Comparison of ENCODE assay signal across 25 cellular contexts in genomic region chr1:111271464-111271801, GRCh38. TPM values are rescaled to one million over a fixed set of nuclear protein-coding genes. Genes with fewer than 3 reads are reported as not detected.
DNase-seq lines count a peak whose midpoint lies in the region; ATAC-seq and TF ChIP-seq lines count a peak whose summit lies in the region.
"Had no signal": no experiment of that assay in that cellular context is flagged by ENCODE, and none has a peak within 500 bp of the region (broad histone marks: within the 10 kb centered on the region; RNA-seq: fewer than 3 reads in every experiment).

No MANE protein-coding gene starts in this region.

- no peak overlapping the region for H2BK12ac ChIP-seq in neuronal stem cell (ENCODE audit: low read length)

- no peak overlapping the region for H4K91ac ChIP-seq in neuronal stem cell (ENCODE audit: low read depth, low read length, poor library complexity)

- H3K18ac ChIP-seq in neuronal stem cell (ENCODE audit: low read length): no peak overlapping the region

- no peak for ATAC-seq in activated T-cell treated with anti-CD3 and anti-CD28 coated beads, Interleukin-2, amount 50 U/mL, for 72 hours (replicated peaks in 1 of 2)
- ATAC-seq in HG02678 (IDR thresholded peaks at IDR 0.05; ENCODE audit: unreplicated experiment) (no peak), right lobe of liver (no peak), GM21526 (IDR thresholded peaks at IDR 0.05; ENCODE audit: low FRiP score, unreplicated experiment) (no peak)
- ATAC-seq: activated naive CD4-positive, alpha-beta T cell treated with anti-CD3 and anti-CD28 coated beads, Interleukin-2, amount 50 U/mL, for 72 hours; body of pancreas had no signal

- no CpG with 5 or more reads among the region's 16 CpGs for WGBS in neuronal stem cell (ENCODE audit: extremely low coverage in 2 of 2, insufficient read length in 2 of 2, insufficient replicate concordance in 1 of 2), 2 donors
- 20% methylated on average over 15 of the region's 16 CpGs for WGBS in right lobe of liver (ENCODE audit: insufficient coverage, low coverage, low lambda C conversion rate, missing lambda C conversion rate)

- no peak for TF ChIP-seq CTCF in right lobe of liver (IDR thresholded peaks at IDR 0.05)

- no peak overlapping the region for H3K27ac Mint-ChIP-seq in activated T-cell treated with anti-CD3 and anti-CD28 coated beads, Interleukin-2, amount 50 U/mL, for 72 hours
- H3K27ac Mint-ChIP-seq: activated CD4-positive, alpha-beta T cell treated with anti-CD3 and anti-CD28 coated beads, Interleukin-2, amount 10 ng/mL, durations not matched to agents 24 days and 14 days; activated naive CD4-positive, alpha-beta T cell treated with anti-CD3 and anti-CD28 coated beads, Interleukin-2, amount 50 U/mL, for 72 hours had no signal

- no peak for TF ChIP-seq POLR2A in right lobe of liver (IDR thresholded peaks at IDR 0.05)

- H3K23ac ChIP-seq in neuronal stem cell (ENCODE audit: low read depth, low read length, poor library complexity): no peak overlapping the region

- H3K14ac ChIP-seq in neuronal stem cell (ENCODE audit: low read length): no peak overlapping the region

- peak overlapping the region; percentile 41; the same call in 1 of the 2 replicates for H3K4me3 ChIP-seq in HUES6 (ENCODE audit: low read depth, low read length)
- no peak overlapping the region for H3K4me3 ChIP-seq in neuronal stem cell (ENCODE audit: low read length in 2 of 2)
- H3K4me3 ChIP-seq in right lobe of liver: no peak overlapping the region
- H3K4me3 ChIP-seq: body of pancreas, prostate gland, smooth muscle cell, thoracic aorta had no signal

- no peak overlapping the region for H2AK5ac ChIP-seq in neuronal stem cell (ENCODE audit: low read depth, low read length)

- H3K27ac ChIP-seq in HUES6 (ENCODE audit: low read depth, low read length) (no peak overlapping the region), neuronal stem cell (replicated peaks; ENCODE audit: low read length) (no peak overlapping the region), right lobe of liver (no peak overlapping the region)
- H3K27ac ChIP-seq: body of pancreas, Peyer's patch, prostate gland, thoracic aorta had no signal

- H3K9me3 ChIP-seq in HUES6 (ENCODE audit: control insufficient read depth, insufficient read depth, low read depth, low read length): no peaks in the 10 kb centered on the region
- H3K9me3 ChIP-seq in neuronal stem cell (replicated peaks in 1 of 2; ENCODE audit: control insufficient read depth in 2 of 2, insufficient read depth in 1 of 2, low read depth in 1 of 2, low read length in 2 of 2): no peaks in the 10 kb centered on the region
- H3K9me3 ChIP-seq in right lobe of liver: no peaks in the 10 kb centered on the region
- H3K9me3 ChIP-seq: body of pancreas, Peyer's patch, prostate gland, thoracic aorta had no signal

- H3K79me1 ChIP-seq in neuronal stem cell (ENCODE audit: low read depth, low read length): no peaks in the 10 kb centered on the region

- H3K36me3 ChIP-seq in HUES6 (ENCODE audit: control insufficient read depth, insufficient read depth, low read length) (no peaks in the 10 kb centered on the region), neuronal stem cell (replicated peaks in 1 of 2; ENCODE audit: control insufficient read depth in 2 of 2, insufficient read depth in 2 of 2, low read length in 2 of 2) (no peaks in the 10 kb centered on the region), right lobe of liver (no peaks in the 10 kb centered on the region)
- H3K36me3 ChIP-seq: Peyer's patch, prostate gland, thoracic aorta had no signal

- no peak overlapping the region for H2BK5ac ChIP-seq in neuronal stem cell (ENCODE audit: low read length)

- no peak overlapping the region for H3K4ac ChIP-seq in neuronal stem cell (ENCODE audit: low read length)

- no peak overlapping the region for H3K9ac ChIP-seq in HUES6 (ENCODE audit: low read length)
- H3K9ac ChIP-seq in neuronal stem cell (ENCODE audit: low read depth, low read length, poor library complexity): no peak overlapping the region

- H2AFZ ChIP-seq in neuronal stem cell (ENCODE audit: low read length): peak overlapping the region; percentile 8

- no peak overlapping the region for H2BK15ac ChIP-seq in neuronal stem cell (ENCODE audit: low read length)

- H3K36me3 Mint-ChIP-seq in activated T-cell treated with anti-CD3 and anti-CD28 coated beads, Interleukin-2, amount 50 U/mL, for 72 hours (ENCODE audit: insufficient read depth in 2 of 2): peaks cover under 1 to 1% of the 10 kb centered on the region in 2 donors

- peaks cover 39% of the 10 kb centered on the region for H3K4me1 Mint-ChIP-seq in activated T-cell treated with anti-CD3 and anti-CD28 coated beads, Interleukin-2, amount 50 U/mL, for 72 hours (ENCODE audit: low read depth)

- no peak for DNase-seq in activated T-cell treated with anti-CD3 and anti-CD28 coated beads, Interleukin-2, amount 50 U/mL, for 72 hours
- no peak for DNase-seq in activated T-cell treated with anti-CD3 and anti-CD28 coated beads, Interleukin-2, amount 50 U/mL, for 48 hours
- DNase-seq in globus pallidus (ENCODE audit: low spot score) (peak; percentile 33), neuronal stem cell (ENCODE audit: low spot score) (no peak), right lobe of liver (no peak)
- DNase-seq: activated CD4-positive, alpha-beta T cell treated with anti-CD3 and anti-CD28 coated beads, Interleukin-2, amount 10 ng/mL, durations not matched to agents 24 days and 14 days; activated CD8-positive, alpha-beta memory T cell treated with anti-CD3 and anti-CD28 coated beads, Interleukin-2, amount 50 U/mL, for 48 hours; KBM-7; mesenchymal stem cell; MV-4-11; NCI-H2029; NCI-H446; NK-92 treated with Interleukin-12 subunit alpha and Interleukin-12 subunit beta, amount 100 ng/mL, for 24 hours; Peyer's patch had no signal

- peak overlapping the region; percentile 63 to 77 for H3K4me3 Mint-ChIP-seq in activated T-cell treated with anti-CD3 and anti-CD28 coated beads, Interleukin-2, amount 50 U/mL, for 72 hours

- no peak overlapping the region for H4K8ac ChIP-seq in neuronal stem cell (ENCODE audit: low read depth, low read length)

- peaks cover 34% of the 10 kb centered on the region for H3K27me3 Mint-ChIP-seq in activated T-cell treated with anti-CD3 and anti-CD28 coated beads, Interleukin-2, amount 50 U/mL, for 72 hours (ENCODE audit: low read depth)

- H3K27me3 ChIP-seq in HUES6 (ENCODE audit: control insufficient read depth, insufficient read depth, low read length) (peaks cover 18% of the 10 kb centered on the region), neuronal stem cell (ENCODE audit: control insufficient read depth in 3 of 3, insufficient read depth in 3 of 3, low read depth in 1 of 3, low read length in 3 of 3) (peaks cover 0 to 5% (median 2%) of the 10 kb centered on the region in 3 experiments), right lobe of liver (peaks cover 0 to 8% of the 10 kb centered on the region in 2 donors)

- H3K4me2 ChIP-seq in neuronal stem cell (ENCODE audit: insufficient read depth, low read length, poor library complexity, severe bottlenecking): no peak overlapping the region
- H3K4me2 ChIP-seq: smooth muscle cell had no signal

- intact Hi-C loops in right lobe of liver (cut with DNase I): no loop called here

- H3K4me1 ChIP-seq in HUES6 (ENCODE audit: control insufficient read depth, insufficient read depth, low read length): peaks cover 12% of the 10 kb centered on the region; the same call in 1 of the 2 replicates
- no peaks in the 10 kb centered on the region for H3K4me1 ChIP-seq in neuronal stem cell (ENCODE audit: control insufficient read depth in 2 of 2, insufficient read depth in 1 of 2, low read depth in 1 of 2, low read length in 2 of 2)
- no peaks in the 10 kb centered on the region for H3K4me1 ChIP-seq in right lobe of liver
- H3K4me1 ChIP-seq: Peyer's patch, prostate gland had no signal

- H2BK120ac ChIP-seq in neuronal stem cell (ENCODE audit: low read depth, low read length): no peak overlapping the region

- peaks cover under 1% of the 10 kb centered on the region in 2 donors for H3K9me3 Mint-ChIP-seq in activated T-cell treated with anti-CD3 and anti-CD28 coated beads, Interleukin-2, amount 50 U/mL, for 72 hours

RNA-seq across cellular contexts. Expression of gene CHIA, which starts 19.2 kb away (rescaled TPM):
- total RNA-seq in activated T-cell treated with anti-CD3 and anti-CD28 coated beads, Interleukin-2, amount 50 U/mL, for 72 hours: not detected
- polyA plus RNA-seq in neuronal stem cell (2013, experiment 1 of 2): not detected
- not detected for polyA plus RNA-seq in neuronal stem cell (2013, experiment 2 of 2)
- total RNA-seq in right lobe of liver: not detected
- total RNA-seq: A673; activated CD4-positive, alpha-beta T cell treated with anti-CD3 and anti-CD28 coated beads, Interleukin-2, amount 10 ng/mL, durations not matched to agents 24 days and 14 days; body of pancreas; kidney; Peyer's patch; prostate gland; smooth muscle cell; thoracic aorta had no signal
- polyA plus RNA-seq: neural cell, smooth muscle cell had no signal

RNA-seq across cellular contexts. Expression of gene CHI3L2, which starts 43.9 kb away (rescaled TPM):
- 10 to 100 TPM in 1 of 2 donors, 1 to 10 TPM in 1; 9.0 to 10.6 TPM for total RNA-seq in activated T-cell treated with anti-CD3 and anti-CD28 coated beads, Interleukin-2, amount 50 U/mL, for 72 hours
- polyA plus RNA-seq in neuronal stem cell (2013, experiment 1 of 2): not detected
- 0.04 TPM for polyA plus RNA-seq in neuronal stem cell (2013, experiment 2 of 2)
- total RNA-seq in right lobe of liver: under 1 TPM in 5 of 6 experiments, not detected in 1; 0.15 to 0.58 (median 0.26) TPM
- total RNA-seq: A673, body of pancreas had no signal
- polyA plus RNA-seq: neural cell had no signal

Comparison
In these comparisons a context has a peak if more than half of its experiments do, and no peak if none do; other contexts are left out.
1. RNA of gene CHI3L2, which starts 43.9 kb away (total RNA-seq): 9.0 to 10.6 TPM in activated T-cell treated with anti-CD3 and anti-CD28 coated beads, Interleukin-2, amount 50 U/mL, for 72 hours; 0.15 to 0.58 TPM in right lobe of liver; every median in the first group is over 4 times any median in the second.